In genomic region chr7:7944619-7945282, GRCh38 we compare ENCODE assay signal across 9 cellular contexts. TPM values are rescaled to one million over a fixed set of nuclear protein-coding genes. Genes with fewer than 3 reads are reported as not detected.
A peak's percentile ranks its signal among the peaks of the same experiment; 100 is the strongest.
DNase-seq lines count a peak whose midpoint lies in the region; ATAC-seq and TF ChIP-seq lines count a peak whose summit lies in the region.
"Had no signal": no experiment of that assay in that cellular context is flagged by ENCODE, and none has a peak within 500 bp of the region (broad histone marks: within the 10 kb centered on the region; RNA-seq: fewer than 3 reads in every experiment).

No MANE protein-coding gene starts in this region.

- no peak overlapping the region for H2BK120ac ChIP-seq in IMR-90 (ENCODE audit: low read depth, low read length)

- intact Hi-C loops in IMR-90 (cut with micrococcal nuclease), result no loop called here
- intact Hi-C loops in gastrocnemius medialis (cut with DNase I; ENCODE audit: low total_unique reads), result no loop called here
- intact Hi-C loops in prostate gland (cut with DNase I), result no loop called here

- no peak overlapping the region for H4K91ac ChIP-seq in IMR-90 (ENCODE audit: insufficient read depth, low read depth, low read length)

- H3K4me1 ChIP-seq in IMR-90 (ENCODE audit: control insufficient read depth, insufficient read depth, low read length), result peaks cover 2% of the 10 kb centered on the region; the same call in 1 of the 2 replicates
- H3K4me1 ChIP-seq in gastrocnemius medialis, result peaks cover 10 to 12% of the 10 kb centered on the region in 2 donors
- no peaks in the 10 kb centered on the region for H3K4me1 ChIP-seq in prostate gland (replicated peaks)
- H3K4me1 ChIP-seq: pancreas had no signal

- no peak overlapping the region for H3K4me2 ChIP-seq in IMR-90 (ENCODE audit: low read depth, low read length)

- H3K36me3 ChIP-seq in IMR-90 (ENCODE audit: control insufficient read depth, insufficient read depth, low read length) (no peaks in the 10 kb centered on the region), gastrocnemius medialis (no peaks in the 10 kb centered on the region), prostate gland (no peaks in the 10 kb centered on the region)
- H3K36me3 ChIP-seq: pancreas had no signal

- DNase-seq in IMR-90 (no peak), gastrocnemius medialis (peak; percentile 64 to 80), putamen (ENCODE audit: low spot score) (no peak), hippocampal formation (lab: John Stamatoyannopoulos, UW) (no peak), prostate gland (ENCODE audit: low spot score) (no peak)
- peak; percentile 71 to 73 for DNase-seq in activated T-cell treated with anti-CD3 and anti-CD28 coated beads, Interleukin-2, amount 50 U/mL, for 72 hours
- DNase-seq: pancreas had no signal

- H2BK5ac ChIP-seq in IMR-90 (ENCODE audit: low read depth, low read length, poor library complexity, severe bottlenecking), result no peak overlapping the region

- no peaks in the 10 kb centered on the region for H3K9me3 Mint-ChIP-seq in activated T-cell treated with anti-CD3 and anti-CD28 coated beads, Interleukin-2, amount 50 U/mL, for 72 hours

- no TSS peak for BruUV-seq in IMR-90 (replicated peaks; lab: Mats Ljungman, UMichigan)

- H3K27me3 ChIP-seq in IMR-90 (ENCODE audit: control insufficient read depth, insufficient read depth, low read length), result no peaks in the 10 kb centered on the region
- no peaks in the 10 kb centered on the region for H3K27me3 ChIP-seq in gastrocnemius medialis
- no peaks in the 10 kb centered on the region for H3K27me3 ChIP-seq in prostate gland (replicated peaks; ENCODE audit: insufficient read depth)
- H3K27me3 ChIP-seq: pancreas had no signal

- no peak for TF ChIP-seq RAD21 in IMR-90 (IDR thresholded peaks at IDR 0.05; ENCODE audit: low read length)

- POLR2A ChIA-PET in IMR-90 (lab: Charles Lee; ENCODE audit: unreplicated experiment), result no interaction called here

- no peaks in the 10 kb centered on the region for H3K9me1 ChIP-seq in IMR-90 (ENCODE audit: insufficient read depth, low read length)

- no peaks in the 10 kb centered on the region for H3K27me3 Mint-ChIP-seq in activated T-cell treated with anti-CD3 and anti-CD28 coated beads, Interleukin-2, amount 50 U/mL, for 72 hours (ENCODE audit: low read depth)

- H3K56ac ChIP-seq in IMR-90 (ENCODE audit: extremely low read depth, insufficient read depth, low read length), result no peak overlapping the region

- dilution Hi-C loops in IMR-90 (cut with HindIII; ENCODE audit: low sequenced_read_pairs, unreplicated experiment), result no loop called here

- no peak overlapping the region for H3K18ac ChIP-seq in IMR-90 (ENCODE audit: low read depth, low read length)

- in situ Hi-C loops in IMR-90 (cut with MboI; ENCODE audit: low sequenced_read_pairs) (no loop called here), gastrocnemius medialis (cut with MboI; ENCODE audit: low sequenced_read_pairs in 4 of 4) (no loop called here)

- no peak overlapping the region for H3K23ac ChIP-seq in IMR-90 (ENCODE audit: low read depth, low read length)

- peaks cover 23% of the 10 kb centered on the region for H3K4me1 Mint-ChIP-seq in activated T-cell treated with anti-CD3 and anti-CD28 coated beads, Interleukin-2, amount 50 U/mL, for 72 hours (ENCODE audit: low read depth)

- H4K20me1 ChIP-seq in IMR-90 (ENCODE audit: insufficient read depth, low read length), result no peaks in the 10 kb centered on the region

- no peak overlapping the region for H2BK15ac ChIP-seq in IMR-90 (ENCODE audit: low read depth, low read length)

- H3K36me3 Mint-ChIP-seq in activated T-cell treated with anti-CD3 and anti-CD28 coated beads, Interleukin-2, amount 50 U/mL, for 72 hours (ENCODE audit: insufficient read depth in 2 of 2), result no peaks in the 10 kb centered on the region

- CTCF ChIA-PET in IMR-90 (lab: Yijun Ruan, JAX), result no interaction called here

- TF ChIP-seq CTCF in IMR-90 (conservative IDR thresholded peaks at IDR 0.05; ENCODE audit: low read depth, low read length) (no peak), gastrocnemius medialis (IDR thresholded peaks at IDR 0.05 in 4 of 5, conservative IDR thresholded peaks at IDR 0.05 in 1 of 5) (no peak), prostate gland (IDR thresholded peaks at IDR 0.05) (no peak)

- no peak overlapping the region for H3K9ac ChIP-seq in IMR-90 (ENCODE audit: low read depth, low read length)

- H3K27ac Mint-ChIP-seq in activated T-cell treated with anti-CD3 and anti-CD28 coated beads, Interleukin-2, amount 50 U/mL, for 72 hours, result peak overlapping the region; percentile 89

- ATAC-seq in GM21423 (IDR thresholded peaks at IDR 0.05; ENCODE audit: unreplicated experiment) (peak; percentile 90), IMR-90 (ENCODE audit: low read depth) (no peak), gastrocnemius medialis (peak; percentile 97 to 100)
- ATAC-seq in activated T-cell treated with anti-CD3 and anti-CD28 coated beads, Interleukin-2, amount 50 U/mL, for 72 hours (replicated peaks in 1 of 2), result peak; percentile 99

- no peaks in the 10 kb centered on the region for H3K79me1 ChIP-seq in IMR-90 (ENCODE audit: low read depth in 1 of 2, low read length in 2 of 2)

- H4K8ac ChIP-seq in IMR-90 (ENCODE audit: low read depth in 2 of 2, low read length in 2 of 2), result no peak overlapping the region

- peak overlapping the region; percentile 64 to 71 for H3K4me3 Mint-ChIP-seq in activated T-cell treated with anti-CD3 and anti-CD28 coated beads, Interleukin-2, amount 50 U/mL, for 72 hours

- no peak overlapping the region for H3K14ac ChIP-seq in IMR-90 (replicated peaks; ENCODE audit: low read depth, low read length)

- H3K9me3 ChIP-seq in IMR-90 (ENCODE audit: control insufficient read depth, insufficient read depth, low read length), result no peaks in the 10 kb centered on the region
- H3K9me3 ChIP-seq in gastrocnemius medialis, result no peaks in the 10 kb centered on the region
- H3K9me3 ChIP-seq in prostate gland, result no peaks in the 10 kb centered on the region
- H3K9me3 ChIP-seq: pancreas had no signal

- H3K27ac ChIP-seq in IMR-90 (ENCODE audit: insufficient read depth, low read length), result no peak overlapping the region
- peak overlapping the region in 3 of 4 donors; percentile 56 to 66 (median 58) for H3K27ac ChIP-seq in gastrocnemius medialis
- H3K27ac ChIP-seq in prostate gland, result no peak overlapping the region
- H3K27ac ChIP-seq: pancreas had no signal

- WGBS in IMR-90 (ENCODE audit: extremely low coverage in 2 of 2, insufficient read length in 1 of 2), 2 experiments, result 27% methylated on average over 3 of the region's 7 CpGs; no CpG with 5 or more reads in 1 of the 2 experiments
- WGBS in prostate gland, result 83% methylated on average over 7 of the region's 7 CpGs

- no peak overlapping the region for H4K5ac ChIP-seq in IMR-90 (ENCODE audit: low read depth, low read length)

- H2AFZ ChIP-seq in IMR-90 (replicated peaks; ENCODE audit: low read length, poor library complexity), result peak overlapping the region; percentile 18

- H2AK9ac ChIP-seq in IMR-90 (replicated peaks; ENCODE audit: low read depth, low read length, poor library complexity), result no peak overlapping the region

- TF ChIP-seq POLR2A in IMR-90 (IDR thresholded peaks at IDR 0.05; ENCODE audit: low read depth, low read length) (no peak), gastrocnemius medialis (IDR thresholded peaks at IDR 0.05) (no peak), prostate gland (IDR thresholded peaks at IDR 0.05) (no peak)

- H2BK20ac ChIP-seq in IMR-90 (ENCODE audit: low read depth, low read length), result no peak overlapping the region

- H2AK5ac ChIP-seq in IMR-90 (ENCODE audit: low read depth, low read length), result no peak overlapping the region

- H3K4me3 ChIP-seq in GM08714 (ENCODE audit: low read length), result peak overlapping the region; percentile 46; the same call in 1 of the 2 replicates
- H3K4me3 ChIP-seq in IMR-90 (ENCODE audit: insufficient read depth, low read depth, low read length), result no peak overlapping the region
- H3K4me3 ChIP-seq in gastrocnemius medialis, result no peak overlapping the region
- H3K4me3 ChIP-seq in prostate gland, result no peak overlapping the region
- H3K4me3 ChIP-seq: pancreas had no signal

- H3K4ac ChIP-seq in IMR-90 (ENCODE audit: low read depth, low read length), result no peak overlapping the region

TF ChIP-seq in IMR-90, 13 proteins besides CTCF, POLR2A, EP300 and RAD21:
- TF ChIP-seq ELK1 (IDR thresholded peaks at IDR 0.05; ENCODE audit: borderline replicate concordance, low read depth, low read length) (no peak), MAFK (IDR thresholded peaks at IDR 0.05; ENCODE audit: low read depth, low read length) (no peak), CEBPB (IDR thresholded peaks at IDR 0.05; ENCODE audit: low read depth, low read length) (no peak), NFE2L2 (IDR thresholded peaks at IDR 0.05; ENCODE audit: low read depth, low read length) (no peak), CHD1 (IDR thresholded peaks at IDR 0.05; ENCODE audit: low read depth, low read length) (no peak), FOS (IDR thresholded peaks at IDR 0.05; ENCODE audit: low read depth, low read length) (no peak)
- TF ChIP-seq, protein P1, sequence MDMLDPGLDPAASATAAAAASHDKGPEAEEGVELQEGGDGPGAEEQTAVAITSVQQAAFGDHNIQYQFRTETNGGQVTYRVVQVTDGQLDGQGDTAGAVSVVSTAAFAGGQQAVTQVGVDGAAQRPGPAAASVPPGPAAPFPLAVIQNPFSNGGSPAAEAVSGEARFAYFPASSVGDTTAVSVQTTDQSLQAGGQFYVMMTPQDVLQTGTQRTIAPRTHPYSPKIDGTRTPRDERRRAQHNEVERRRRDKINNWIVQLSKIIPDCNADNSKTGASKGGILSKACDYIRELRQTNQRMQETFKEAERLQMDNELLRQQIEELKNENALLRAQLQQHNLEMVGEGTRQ (IDR thresholded peaks at IDR 0.05; ENCODE audit: low read depth, low read length), result no peak

RNA-seq across cellular contexts. Expression of gene GLCCI1, which starts 23.8 kb away (rescaled TPM):
- 4.1 and 7.8 TPM in 2 replicates for total RNA-seq in IMR-90 (2012; rRNA removed)
- polyA plus RNA-seq in IMR-90 (2012; rRNA removed), result 6.2 and 8.9 TPM in 2 replicates
- 2.3 and 3.1 TPM in 2 replicates for polyA plus RNA-seq in IMR-90 (2012; cell fraction: cytosol; rRNA removed)
- 6.2 and 20.3 TPM in 2 replicates for polyA plus RNA-seq in IMR-90 (2012; cell fraction: nucleus; rRNA removed; ENCODE audit: low replicate concordance)
- 10 to 100 TPM; 25.3 to 26.1 TPM for total RNA-seq in activated T-cell treated with anti-CD3 and anti-CD28 coated beads, Interleukin-2, amount 50 U/mL, for 72 hours
- 1 to 10 TPM; 1.2 to 6.1 (median 2.6) TPM for total RNA-seq in gastrocnemius medialis
- 1 to 10 TPM; 9.1 to 9.2 TPM for total RNA-seq in prostate gland

Comparison
In these comparisons a context has a peak if more than half of its experiments do, and no peak if none do; other contexts are left out.
1. DNase-seq: peak in activated T-cell treated with anti-CD3 and anti-CD28 coated beads, Interleukin-2, amount 50 U/mL, for 72 hours (2 of 2) and gastrocnemius medialis (2 of 2); none in IMR-90 (single experiment), putamen (single experiment), hippocampal formation (0 of 2) and prostate gland (single experiment).
2. H3K27ac ChIP-seq: peak in gastrocnemius medialis (3 of 4); none in IMR-90 (single experiment) and prostate gland (0 of 2).